ENCODE assay signal across 13 cellular contexts in genomic region chr9:134182554-134183219, GRCh38. TPM values are rescaled to one million over a fixed set of nuclear protein-coding genes. Genes with fewer than 3 reads are reported as not detected.
DNase-seq lines count a peak whose midpoint lies in the region; ATAC-seq and TF ChIP-seq lines count a peak whose summit lies in the region.
"Had no signal": no experiment of that assay in that cellular context is flagged by ENCODE, and none has a peak within 500 bp of the region (broad histone marks: within the 10 kb centered on the region; RNA-seq: fewer than 3 reads in every experiment).

No MANE protein-coding gene starts in this region.

- intact Hi-C loops in esophagus squamous epithelium (cut with DNase I) = no loop called here

- H3K9me3 ChIP-seq in CD8-positive, alpha-beta memory T cell (ENCODE audit: low read length) = no peaks in the 10 kb centered on the region
- no peaks in the 10 kb centered on the region for H3K9me3 ChIP-seq in esophagus squamous epithelium
- H3K9me3 ChIP-seq: adrenal gland, MG63 had no signal

- H3K36me3 ChIP-seq in CD8-positive, alpha-beta memory T cell (ENCODE audit: insufficient read depth, low read length) = no peaks in the 10 kb centered on the region
- H3K36me3 ChIP-seq in esophagus squamous epithelium = no peaks in the 10 kb centered on the region
- H3K36me3 ChIP-seq: adrenal gland, MG63 had no signal

- peak overlapping the region in 7 of 8 donors; percentile 16 to 86 (median 79) for H3K27ac Mint-ChIP-seq in CD8-positive, alpha-beta memory T cell
- peak overlapping the region; percentile 31 to 47 for H3K27ac Mint-ChIP-seq in T-cell
- peak overlapping the region in 2 of 3 experiments; percentile 74 to 78 for H3K27ac Mint-ChIP-seq in nephron
- H3K27ac Mint-ChIP-seq: activated B cell treated with CpG ODN at 0.5 μM for 24 hours had no signal

- no peak for DNase-seq in CD8-positive, alpha-beta memory T cell
- DNase-seq in T-cell (no peak), epithelial cell of prostate (ENCODE audit: low read depth, low spot score) (peak; percentile 8), esophagus squamous epithelium (lab: John Stamatoyannopoulos, UW) (no peak), kidney tubule cell (ENCODE audit: low spot score) (no peak)
- DNase-seq: activated B cell treated with CpG ODN at 0.5 μM for 24 hours, MG63, NCI-H446, SHP77 had no signal

- CTCF ChIA-PET in CD8-positive, alpha-beta memory T cell (lab: Charles Lee) = no interaction called here
- CTCF ChIA-PET in T-cell (lab: Charles Lee) = no interaction called here

- H3K4me1 ChIP-seq in CD8-positive, alpha-beta memory T cell (ENCODE audit: insufficient read depth, low read length) = peaks cover 28% of the 10 kb centered on the region
- H3K4me1 ChIP-seq in esophagus squamous epithelium = peaks cover 0 to 17% (median 3%) of the 10 kb centered on the region in 3 donors

- H3K27me3 Mint-ChIP-seq in CD8-positive, alpha-beta memory T cell = no peaks in the 10 kb centered on the region
- H3K27me3 Mint-ChIP-seq in T-cell (peaks cover 0 to 14% of the 10 kb centered on the region in 2 donors), nephron (ENCODE audit: low read depth) (peaks cover 48% of the 10 kb centered on the region)

- H3K27ac ChIP-seq in CD8-positive, alpha-beta memory T cell (ENCODE audit: low read depth, low read length) = no peak overlapping the region
- H3K27ac ChIP-seq in epithelial cell of prostate (no peak overlapping the region), esophagus squamous epithelium (no peak overlapping the region)

- ATAC-seq in T-cell (replicated peaks in 1 of 4) = no peak
- no peak for ATAC-seq in activated CD4-positive, CD25-positive, alpha-beta regulatory T cell treated with anti-CD3 and anti-CD28 coated beads, Interleukin-2, amount 50 U/mL, for 24 hours
- ATAC-seq in GM18873 (IDR thresholded peaks at IDR 0.05; ENCODE audit: low FRiP score, unreplicated experiment) = no peak

- no peak for TF ChIP-seq POLR2A in esophagus squamous epithelium (IDR thresholded peaks at IDR 0.05)

- H3K9me3 Mint-ChIP-seq in CD8-positive, alpha-beta memory T cell = peaks cover 0 to 2% (median 0%) of the 10 kb centered on the region in 5 donors
- no peaks in the 10 kb centered on the region for H3K9me3 Mint-ChIP-seq in T-cell
- peaks cover 5% of the 10 kb centered on the region for H3K9me3 Mint-ChIP-seq in nephron
- H3K9me3 Mint-ChIP-seq: activated B cell treated with CpG ODN at 0.5 μM for 24 hours had no signal

- no peaks in the 10 kb centered on the region for H3K27me3 ChIP-seq in CD8-positive, alpha-beta memory T cell (ENCODE audit: insufficient read depth, low read length, poor library complexity, severe bottlenecking)
- H3K27me3 ChIP-seq in esophagus squamous epithelium = peaks cover 0 to 44% (median 0%) of the 10 kb centered on the region in 4 donors
- H3K27me3 ChIP-seq: adrenal gland, MG63 had no signal

- TF ChIP-seq CTCF in nephron (IDR thresholded peaks at IDR 0.05; ENCODE audit: unreplicated experiment in 3 of 3) (no peak), esophagus squamous epithelium (IDR thresholded peaks at IDR 0.05) (no peak)

- H3K4me1 Mint-ChIP-seq in CD8-positive, alpha-beta memory T cell = peaks cover 44 to 55% (median 55%) of the 10 kb centered on the region in 3 donors
- peaks cover 29 to 45% (median 35%) of the 10 kb centered on the region in 3 donors for H3K4me1 Mint-ChIP-seq in T-cell
- H3K4me1 Mint-ChIP-seq in nephron = peaks cover 27% of the 10 kb centered on the region

- H3K4me3 Mint-ChIP-seq in CD8-positive, alpha-beta memory T cell = peak overlapping the region; percentile 25 to 82 (median 75)
- H3K4me3 Mint-ChIP-seq in T-cell (peak overlapping the region in 1 of 3 donors; percentile 2), nephron (peak overlapping the region in 1 of 3 experiments; percentile 1)
- H3K4me3 Mint-ChIP-seq: activated B cell treated with CpG ODN at 0.5 μM for 24 hours had no signal

- no peak overlapping the region for H3K4me3 ChIP-seq in CD8-positive, alpha-beta memory T cell (ENCODE audit: low read length)
- no peak overlapping the region for H3K4me3 ChIP-seq in esophagus squamous epithelium
- H3K4me3 ChIP-seq: adrenal gland, MG63 had no signal

- POLR2A ChIA-PET in CD8-positive, alpha-beta memory T cell (lab: Charles Lee) = no interaction called here
- POLR2A ChIA-PET in T-cell (lab: Charles Lee) = no interaction called here

- 91 to 92% methylated on average over 1 to 4 of the region's 4 CpGs for WGBS in esophagus squamous epithelium, 2 donors

- peaks cover 0 to 3% (median 0%) of the 10 kb centered on the region in 3 donors for H3K36me3 Mint-ChIP-seq in CD8-positive, alpha-beta memory T cell
- H3K36me3 Mint-ChIP-seq in T-cell = no peaks in the 10 kb centered on the region
- H3K36me3 Mint-ChIP-seq in nephron (ENCODE audit: low read depth) = peaks cover 7% of the 10 kb centered on the region

RNA-seq across cellular contexts. Expression of gene RNU6ATAC, which starts 18.3 kb away (rescaled TPM):
- total RNA-seq in CD8-positive, alpha-beta memory T cell = 10 to 100 TPM in 1 of 2 experiments, 1 to 10 TPM in 1; 9.7 to 15.5 TPM
- not detected for polyA plus RNA-seq in CD8-positive, alpha-beta memory T cell
- total RNA-seq in T-cell (100 to 1,000 TPM in 2 of 5 donors, 10 to 100 TPM in 3; 55.0 to 121 (median 78.9) TPM), esophagus squamous epithelium (not detected)
- polyA plus RNA-seq: adrenal gland had no signal

RNA-seq across cellular contexts. Expression of gene WDR5, which starts 46.8 kb away (rescaled TPM):
- 10 to 100 TPM; 62.2 to 64.3 TPM for total RNA-seq in CD8-positive, alpha-beta memory T cell
- polyA plus RNA-seq in CD8-positive, alpha-beta memory T cell = 16.4 TPM
- total RNA-seq in T-cell (10 to 100 TPM; 17.5 to 38.3 (median 30.9) TPM), esophagus squamous epithelium (10 to 100 TPM; 15.4 to 26.8 (median 23.1) TPM)

Comparison
In these comparisons a context has a peak if more than half of its experiments do, and no peak if none do; other contexts are left out.
1. RNA of gene RNU6ATAC, which starts 18.3 kb away (total RNA-seq): 55.0 to 121 TPM in T-cell and 9.7 to 15.5 TPM in CD8-positive, alpha-beta memory T cell; not detected in esophagus squamous epithelium; every median in the first group is over 10 times any median in the second.
2. Peak in every context shown above with its lines, with median percentiles within 50 percentile points of each other: H3K27ac Mint-ChIP-seq.